9 cellular contexts compared by ENCODE assay signal in the genomic region with DNA sequence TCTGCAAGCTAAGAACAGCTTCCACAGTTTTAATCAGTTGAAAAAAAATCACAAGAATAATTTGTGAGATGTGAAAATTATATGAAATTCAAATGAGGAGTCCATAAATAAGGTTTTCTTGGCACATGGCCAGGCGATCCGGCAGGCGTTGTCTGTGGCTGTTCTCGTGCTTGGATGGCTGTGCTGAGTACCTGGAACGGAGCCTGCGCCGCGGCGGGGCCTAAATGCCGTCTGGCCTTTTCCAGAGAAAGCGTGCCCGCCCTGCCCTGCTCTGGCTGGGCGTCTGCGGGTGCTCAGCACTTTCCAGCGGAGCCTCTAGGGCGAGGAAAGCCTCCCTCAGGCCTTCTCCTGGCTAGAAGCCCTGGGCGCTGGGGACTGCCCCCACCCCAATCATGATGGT. TPM values are rescaled to one million over a fixed set of nuclear protein-coding genes. Genes with fewer than 3 reads are reported as not detected.
DNase-seq lines count a peak whose midpoint lies in the region; ATAC-seq and TF ChIP-seq lines count a peak whose summit lies in the region.
"Had no signal": no experiment of that assay in that cellular context is flagged by ENCODE, and none has a peak within 500 bp of the region (broad histone marks: within the 10 kb centered on the region; RNA-seq: fewer than 3 reads in every experiment).

No MANE protein-coding gene starts in this region.

- POLR2A ChIA-PET in activated CD4-positive, alpha-beta memory T cell treated with anti-CD3 and anti-CD28 coated beads, Interleukin-2, amount 10 ng/mL, durations not matched to agents 7 days and 5 days (lab: Charles Lee), result no interaction called here

- no peaks in the 10 kb centered on the region for H3K4me1 Mint-ChIP-seq in activated naive CD8-positive, alpha-beta T cell treated with anti-CD3 and anti-CD28 coated beads, Interleukin-2, amount 50 U/mL, for 24 hours
- no peaks in the 10 kb centered on the region for H3K4me1 Mint-ChIP-seq in activated CD4-positive, alpha-beta memory T cell treated with anti-CD3 and anti-CD28 coated beads, Interleukin-2, amount 10 ng/mL, durations not matched to agents 7 days and 5 days

- no peaks in the 10 kb centered on the region for H3K27me3 Mint-ChIP-seq in activated naive CD8-positive, alpha-beta T cell treated with anti-CD3 and anti-CD28 coated beads, Interleukin-2, amount 50 U/mL, for 24 hours
- no peaks in the 10 kb centered on the region for H3K27me3 Mint-ChIP-seq in activated CD4-positive, alpha-beta memory T cell treated with anti-CD3 and anti-CD28 coated beads, Interleukin-2, amount 10 ng/mL, durations not matched to agents 7 days and 5 days

- H3K9ac ChIP-seq in fibroblast of lung (ENCODE audit: insufficient read depth, low read length), result no peak overlapping the region

- H3K27me3 ChIP-seq in fibroblast of lung (ENCODE audit: control insufficient read depth, insufficient read depth, low read length), result no peaks in the 10 kb centered on the region
- H3K27me3 ChIP-seq: SJSA1 had no signal

- TF ChIP-seq CTCF in fibroblast of lung (conservative IDR thresholded peaks at IDR 0.05 in 1 of 2, IDR thresholded peaks at IDR 0.05 in 1 of 2; ENCODE audit: low read depth in 1 of 2, low read length in 2 of 2), result no peak

- ATAC-seq in activated naive CD8-positive, alpha-beta T cell treated with anti-CD3 and anti-CD28 coated beads, Interleukin-2, amount 50 U/mL, for 24 hours, result no peak

- DNase-seq in DMS153 (lab: John Stamatoyannopoulos, UW), result peak; percentile 60
- peak; percentile 71 for DNase-seq in NCI-H69 (lab: John Stamatoyannopoulos, UW)
- peak; percentile 17 to 42 for DNase-seq in fibroblast of lung (ENCODE audit: low read depth in 2 of 2)
- DNase-seq in posterior vena cava (ENCODE audit: low spot score), result peak; percentile 95
- no peak for DNase-seq in activated naive CD8-positive, alpha-beta T cell treated with anti-CD3 and anti-CD28 coated beads, Interleukin-2, amount 50 U/mL, for 24 hours
- no peak for DNase-seq in activated CD4-positive, alpha-beta memory T cell treated with anti-CD3 and anti-CD28 coated beads, Interleukin-2, amount 10 ng/mL, durations not matched to agents 7 days and 5 days
- no peak for DNase-seq in SKM-1 (lab: John Stamatoyannopoulos, UW; ENCODE audit: unreplicated experiment)
- DNase-seq in activated CD4-positive, alpha-beta T cell treated with anti-CD3 and anti-CD28 coated beads for 4 hours, result no peak

- H3K27ac ChIP-seq in fibroblast of lung (ENCODE audit: insufficient read depth, low read length), result peak overlapping the region; percentile 70
- H3K27ac ChIP-seq: SJSA1 had no signal

- intact Hi-C loops in posterior vena cava (cut with DNase I), result loop anchor here in 1 of 2 donors (5.0 kb wide), 1 partner anchor 89 kb away; no protein-coding TSS in a partner anchor

- H3K4me1 ChIP-seq in fibroblast of lung (ENCODE audit: control insufficient read depth, extremely low read depth, insufficient read depth, low read length), result peaks cover 14% of the 10 kb centered on the region

- H3K4me3 ChIP-seq in fibroblast of lung (replicated peaks in 1 of 4; ENCODE audit: control extremely low read depth in 1 of 4, insufficient read depth in 1 of 4, low read depth in 3 of 4, low read length in 4 of 4), result no peak overlapping the region
- H3K4me3 ChIP-seq: SJSA1 had no signal

- no peak overlapping the region for H3K27ac Mint-ChIP-seq in activated naive CD8-positive, alpha-beta T cell treated with anti-CD3 and anti-CD28 coated beads, Interleukin-2, amount 50 U/mL, for 24 hours
- no peak overlapping the region for H3K27ac Mint-ChIP-seq in activated CD4-positive, alpha-beta memory T cell treated with anti-CD3 and anti-CD28 coated beads, Interleukin-2, amount 10 ng/mL, durations not matched to agents 7 days and 5 days

- no peak overlapping the region for H3K4me2 ChIP-seq in fibroblast of lung (ENCODE audit: extremely low read depth, insufficient read depth, low read length)

- no peaks in the 10 kb centered on the region for H4K20me1 ChIP-seq in fibroblast of lung (ENCODE audit: control insufficient read depth, extremely low read depth, insufficient read depth, low read length)

- H3K36me3 Mint-ChIP-seq in activated naive CD8-positive, alpha-beta T cell treated with anti-CD3 and anti-CD28 coated beads, Interleukin-2, amount 50 U/mL, for 24 hours (ENCODE audit: low read depth), result no peaks in the 10 kb centered on the region
- no peaks in the 10 kb centered on the region for H3K36me3 Mint-ChIP-seq in activated CD4-positive, alpha-beta memory T cell treated with anti-CD3 and anti-CD28 coated beads, Interleukin-2, amount 10 ng/mL, durations not matched to agents 7 days and 5 days (ENCODE audit: low read depth)

- H3K9me3 ChIP-seq in fibroblast of lung (ENCODE audit: control insufficient read depth, insufficient read depth, low read depth, low read length), result no peaks in the 10 kb centered on the region
- H3K9me3 ChIP-seq: SJSA1 had no signal

- CTCF ChIA-PET in activated CD4-positive, alpha-beta memory T cell treated with anti-CD3 and anti-CD28 coated beads, Interleukin-2, amount 10 ng/mL, durations not matched to agents 7 days and 5 days (lab: Charles Lee), result no interaction called here

- H3K9me3 Mint-ChIP-seq in activated naive CD8-positive, alpha-beta T cell treated with anti-CD3 and anti-CD28 coated beads, Interleukin-2, amount 50 U/mL, for 24 hours, result no peaks in the 10 kb centered on the region
- H3K9me3 Mint-ChIP-seq in activated CD4-positive, alpha-beta memory T cell treated with anti-CD3 and anti-CD28 coated beads, Interleukin-2, amount 10 ng/mL, durations not matched to agents 7 days and 5 days, result no peaks in the 10 kb centered on the region

- H2AFZ ChIP-seq in fibroblast of lung (ENCODE audit: low read length), result no peak overlapping the region

- no peaks in the 10 kb centered on the region for H3K79me2 ChIP-seq in fibroblast of lung (ENCODE audit: control insufficient read depth, insufficient read depth, low read length)

- no peak overlapping the region for H3K4me3 Mint-ChIP-seq in activated naive CD8-positive, alpha-beta T cell treated with anti-CD3 and anti-CD28 coated beads, Interleukin-2, amount 50 U/mL, for 24 hours
- H3K4me3 Mint-ChIP-seq in activated CD4-positive, alpha-beta memory T cell treated with anti-CD3 and anti-CD28 coated beads, Interleukin-2, amount 10 ng/mL, durations not matched to agents 7 days and 5 days, result no peak overlapping the region

- H3K36me3 ChIP-seq in fibroblast of lung (ENCODE audit: control insufficient read depth, insufficient read depth, low read length), result peaks cover 40% of the 10 kb centered on the region

RNA-seq across cellular contexts. Expression of gene OSBPL5, which starts 41.8 kb away (rescaled TPM):
- total RNA-seq in fibroblast of lung (33.9 and 49.0 TPM in 2 replicates), posterior vena cava (10 to 100 TPM; 61.2 to 84.0 TPM)
- polyA plus RNA-seq in fibroblast of lung, result 10.1 and 12.4 TPM in 2 replicates
- 25.2 and 39.1 TPM in 2 replicates for polyA plus RNA-seq in fibroblast of lung (2012)
- 28.9 and 38.6 TPM in 2 replicates for polyA minus RNA-seq in fibroblast of lung (ENCODE audit: low replicate concordance)
- total RNA-seq in activated CD4-positive, alpha-beta memory T cell treated with anti-CD3 and anti-CD28 coated beads, Interleukin-2, amount 10 ng/mL, durations not matched to agents 7 days and 5 days, result 1 to 10 TPM; 1.6 to 1.7 TPM

Comparison
In these comparisons a context has a peak if more than half of its experiments do, and no peak if none do; other contexts are left out.
1. DNase-seq: peak in DMS153 (single experiment), NCI-H69 (single experiment), fibroblast of lung (2 of 2) and posterior vena cava (single experiment); none in activated naive CD8-positive, alpha-beta T cell treated with anti-CD3 and anti-CD28 coated beads, Interleukin-2, amount 50 U/mL, for 24 hours (single experiment), activated CD4-positive, alpha-beta memory T cell treated with anti-CD3 and anti-CD28 coated beads, Interleukin-2, amount 10 ng/mL, durations not matched to agents 7 days and 5 days (single experiment), SKM-1 (single experiment) and activated CD4-positive, alpha-beta T cell treated with anti-CD3 and anti-CD28 coated beads for 4 hours (0 of 2).
2. RNA of gene OSBPL5, which starts 41.8 kb away (total RNA-seq): 61.2 to 84.0 TPM in posterior vena cava and 33.9 to 49.0 TPM in fibroblast of lung; 1.6 to 1.7 TPM in activated CD4-positive, alpha-beta memory T cell treated with anti-CD3 and anti-CD28 coated beads, Interleukin-2, amount 10 ng/mL, durations not matched to agents 7 days and 5 days; every median in the first group is over 10 times any median in the second.